In genomic region chr6:117188627-117189201, GRCh38 we compare ENCODE assay signal across 1 cellular context.
TF ChIP-seq lines count a peak whose summit lies in the region.

No MANE protein-coding gene starts in this region.

TF ChIP-seq in HCT116, 20 proteins besides CTCF, POLR2A, EP300 and RAD21 (continued from another document):
- no peak for TF ChIP-seq REST (IDR thresholded peaks at IDR 0.05; ENCODE audit: low read depth)
